In genomic region chr5:179873176-179873575, GRCh38 we compare ENCODE assay signal across 15 cellular contexts. TPM values are rescaled to one million over a fixed set of nuclear protein-coding genes. Genes with fewer than 3 reads are reported as not detected.
DNase-seq lines count a peak whose midpoint lies in the region; ATAC-seq and TF ChIP-seq lines count a peak whose summit lies in the region.
"Had no signal": no experiment of that assay in that cellular context is flagged by ENCODE, and none has a peak within 500 bp of the region (broad histone marks: within the 10 kb centered on the region; RNA-seq: fewer than 3 reads in every experiment).

No MANE protein-coding gene starts in this region.

- H4K20me1 ChIP-seq in SK-N-SH (ENCODE audit: insufficient read depth), result no peaks in the 10 kb centered on the region

- TF ChIP-seq CTCF in SK-N-SH (IDR thresholded peaks at IDR 0.05) (no peak), uterus (IDR thresholded peaks at IDR 0.05) (no peak)

- H3K9me3 ChIP-seq in SK-N-SH, result no peaks in the 10 kb centered on the region
- no peaks in the 10 kb centered on the region for H3K9me3 ChIP-seq in uterus
- H3K9me3 ChIP-seq: BLaER1 had no signal

- no peak overlapping the region for H2AFZ ChIP-seq in SK-N-SH (ENCODE audit: low read depth)

- TF ChIP-seq RAD21 in SK-N-SH (IDR thresholded peaks at IDR 0.05; ENCODE audit: low read length), result no peak

- intact Hi-C loops in uterus (cut with DNase I; ENCODE audit: low total_unique reads), result no loop called here

- CTCF ChIA-PET in SK-N-SH (lab: Yijun Ruan, JAX), result no interaction called here

- no peaks in the 10 kb centered on the region for H3F3A ChIP-seq in SK-N-SH (replicated peaks; ENCODE audit: insufficient read depth)

- H3K9me2 ChIP-seq in SK-N-SH, result no peaks in the 10 kb centered on the region

- H3K36me3 ChIP-seq in SK-N-SH (replicated peaks in 1 of 2; ENCODE audit: control insufficient read depth in 1 of 2, insufficient read depth in 2 of 2, low read length in 1 of 2) (peaks cover 19 to 77% of the 10 kb centered on the region in 2 experiments), H7 (replicated peaks; ENCODE audit: control insufficient read depth, insufficient read depth, low read length) (peaks cover 10% of the 10 kb centered on the region), uterus (no peaks in the 10 kb centered on the region)

- peak; percentile 11 for DNase-seq in SK-N-SH
- peak; percentile 30 for DNase-seq in H7
- peak; percentile 40 for DNase-seq in islet precursor cell
- no peak for DNase-seq in uterus
- no peak for DNase-seq in C1 segment of cervical spinal cord (lab: John Stamatoyannopoulos, UW)
- no peak for DNase-seq in T-helper 9 cell
- DNase-seq: AML-193; CD4-positive, CD25-positive, alpha-beta regulatory T cell; DMS 273 treated with DMSO at 0.1 percent for 48 hours; HCEC 1CT; HFFc6 had no signal

- no peaks in the 10 kb centered on the region for H3K4me1 ChIP-seq in SK-N-SH (ENCODE audit: control insufficient read depth in 1 of 2, insufficient read depth in 2 of 2, low read depth in 1 of 2, low read length in 1 of 2)
- peaks cover 0 to 7% of the 10 kb centered on the region in 2 donors for H3K4me1 ChIP-seq in uterus

- H3K9ac ChIP-seq in SK-N-SH, result no peak overlapping the region
- H3K9ac ChIP-seq: BLaER1 had no signal

- H3K27ac ChIP-seq in SK-N-SH (ENCODE audit: low read depth in 2 of 2, low read length in 1 of 2), result no peak overlapping the region
- peak overlapping the region; percentile 55 to 57 for H3K27ac ChIP-seq in uterus
- H3K27ac ChIP-seq: 22Rv1, BLaER1 had no signal

- 70% methylated on average over 4 of the region's 9 CpGs for whole genome bisulfite sequencing in SK-N-SH (ENCODE audit: low lambda C conversion rate)

- ATAC-seq in SK-N-SH treated with all-trans-retinoic acid at 6 μM for 48 hours, result no peak
- ATAC-seq: HepG2 had no signal

- no peaks in the 10 kb centered on the region for H3K27me3 ChIP-seq in SK-N-SH (ENCODE audit: insufficient read depth)
- H3K27me3 ChIP-seq in H7 (ENCODE audit: control insufficient read depth, insufficient read depth, low read length), result no peaks in the 10 kb centered on the region
- H3K27me3 ChIP-seq in uterus, result no peaks in the 10 kb centered on the region
- H3K27me3 ChIP-seq: BLaER1 had no signal

- TF ChIP-seq POLR2A in uterus (IDR thresholded peaks at IDR 0.05), result no peak

- no peak overlapping the region for H3K4me2 ChIP-seq in SK-N-SH
- H3K4me2 ChIP-seq: BLaER1 had no signal

- H3K4me3 ChIP-seq in SK-N-SH (ENCODE audit: low read depth in 2 of 2, low read length in 1 of 2) (no peak overlapping the region), H7 (ENCODE audit: insufficient read depth, low read depth, low read length) (no peak overlapping the region), uterus (no peak overlapping the region)
- H3K4me3 ChIP-seq: BLaER1 had no signal

- no peak for TF ChIP-seq EP300 in SK-N-SH (IDR thresholded peaks at IDR 0.05; ENCODE audit: borderline replicate concordance in 1 of 2, low read depth in 1 of 2, low read length in 1 of 2)

- POLR2A ChIA-PET in SK-N-SH (lab: Yijun Ruan, JAX), result no interaction called here

- no peaks in the 10 kb centered on the region for H3K79me2 ChIP-seq in SK-N-SH (ENCODE audit: insufficient read depth)

TF ChIP-seq in SK-N-SH, 30 proteins besides CTCF, POLR2A, EP300 and RAD21 (continues in another document):
- no peak for TF ChIP-seq ZBTB33 (IDR thresholded peaks at IDR 0.05; ENCODE audit: borderline replicate concordance, low read depth)
- no peak for TF ChIP-seq FOXJ3 (CRISPR knock-in tag; IDR thresholded peaks at IDR 0.05)
- no peak for TF ChIP-seq IRF3 (IDR thresholded peaks at IDR 0.05; ENCODE audit: low read depth, low read length)
- TF ChIP-seq PBX3 (IDR thresholded peaks at IDR 0.05), result no peak

TF ChIP-seq in SK-N-SH treated with all-trans-retinoic acid at 6 μM for 48 hours, 23 proteins besides CTCF, POLR2A, EP300 and RAD21 (continues in another document):
- TF ChIP-seq SNAI2 (CRISPR knock-in tag; IDR thresholded peaks at IDR 0.05), result no peak
- TF ChIP-seq GLIS3 (CRISPR knock-in tag; IDR thresholded peaks at IDR 0.05), result no peak
- TF ChIP-seq PATZ1 (CRISPR knock-in tag; IDR thresholded peaks at IDR 0.05; ENCODE audit: borderline replicate concordance), result no peak
- no peak for TF ChIP-seq TSHZ2 (CRISPR knock-in tag; IDR thresholded peaks at IDR 0.05)
- TF ChIP-seq ISL1 (CRISPR knock-in tag; IDR thresholded peaks at IDR 0.05), result no peak
- TF ChIP-seq ZFP30 (CRISPR knock-in tag; IDR thresholded peaks at IDR 0.05), result no peak
- no peak for TF ChIP-seq CREB5 (CRISPR knock-in tag; IDR thresholded peaks at IDR 0.05; ENCODE audit: low read depth)
- no peak for TF ChIP-seq PPARA (CRISPR knock-in tag; IDR thresholded peaks at IDR 0.05; ENCODE audit: borderline replicate concordance)
- no peak for TF ChIP-seq ESRRG (CRISPR knock-in tag; IDR thresholded peaks at IDR 0.05)
- no peak for TF ChIP-seq OSR1 (CRISPR knock-in tag; IDR thresholded peaks at IDR 0.05)
- no peak for TF ChIP-seq ZNF8 (CRISPR knock-in tag; IDR thresholded peaks at IDR 0.05)

RNA-seq across cellular contexts. Expression of gene MRNIP, which starts 14.6 kb away (rescaled TPM):
- polyA plus RNA-seq in SK-N-SH (2012; rRNA removed), result 32.8 and 34.9 TPM in 2 replicates
- 12.4 and 13.7 TPM in 2 replicates for polyA plus RNA-seq in SK-N-SH (2012; cell fraction: cytosol; rRNA removed)
- 283 and 329 TPM in 2 replicates for polyA plus RNA-seq in SK-N-SH (2012; cell fraction: nucleus; rRNA removed)
- total RNA-seq in H7 (2014; rRNA removed; shearing (Covaris generic)), result 34.7 and 56.2 TPM in 2 replicates
- total RNA-seq in uterus, result 100 to 1,000 TPM in 1 of 4 donors, 10 to 100 TPM in 3; 16.8 to 138 (median 61.6) TPM

RNA-seq across cellular contexts. Expression of gene TBC1D9B, which starts 34.5 kb away (rescaled TPM):
- 75.6 and 76.1 TPM in 2 replicates for polyA plus RNA-seq in SK-N-SH (2012; rRNA removed)
- 34.7 and 51.3 TPM in 2 replicates for polyA plus RNA-seq in SK-N-SH (2012; cell fraction: cytosol; rRNA removed)
- 214 and 216 TPM in 2 replicates for polyA plus RNA-seq in SK-N-SH (2012; cell fraction: nucleus; rRNA removed)
- total RNA-seq in H7 (2014; rRNA removed; shearing (Covaris generic)), result 48.1 and 61.2 TPM in 2 replicates
- total RNA-seq in uterus, result 1,000 to 10,000 TPM in 1 of 4 donors, 100 to 1,000 TPM in 1, 10 to 100 TPM in 2; 58.8 to 2,513 (median 108) TPM

RNA-seq across cellular contexts. Expression of gene SQSTM1, which starts 52.5 kb away (rescaled TPM):
- 181 and 185 TPM in 2 replicates for polyA plus RNA-seq in SK-N-SH (2012; rRNA removed)
- polyA plus RNA-seq in SK-N-SH (2012; cell fraction: cytosol; rRNA removed), result 98.5 and 121 TPM in 2 replicates
- polyA plus RNA-seq in SK-N-SH (2012; cell fraction: nucleus; rRNA removed), result 413 and 442 TPM in 2 replicates
- total RNA-seq in H7 (2014; rRNA removed; shearing (Covaris generic)), result 161 and 184 TPM in 2 replicates
- total RNA-seq in uterus, result 100 to 1,000 TPM in 3 of 4 donors, 10 to 100 TPM in 1; 94.7 to 874 (median 439) TPM

Comparison
In these comparisons a context has a peak if more than half of its experiments do, and no peak if none do; other contexts are left out.
1. DNase-seq: peak in SK-N-SH (single experiment), H7 (single experiment) and islet precursor cell (single experiment); none in uterus (0 of 2), C1 segment of cervical spinal cord (0 of 14) and T-helper 9 cell (single experiment).
2. H3K27ac ChIP-seq: peak in uterus (2 of 2); none in SK-N-SH (0 of 2).